In the genomic region with DNA sequence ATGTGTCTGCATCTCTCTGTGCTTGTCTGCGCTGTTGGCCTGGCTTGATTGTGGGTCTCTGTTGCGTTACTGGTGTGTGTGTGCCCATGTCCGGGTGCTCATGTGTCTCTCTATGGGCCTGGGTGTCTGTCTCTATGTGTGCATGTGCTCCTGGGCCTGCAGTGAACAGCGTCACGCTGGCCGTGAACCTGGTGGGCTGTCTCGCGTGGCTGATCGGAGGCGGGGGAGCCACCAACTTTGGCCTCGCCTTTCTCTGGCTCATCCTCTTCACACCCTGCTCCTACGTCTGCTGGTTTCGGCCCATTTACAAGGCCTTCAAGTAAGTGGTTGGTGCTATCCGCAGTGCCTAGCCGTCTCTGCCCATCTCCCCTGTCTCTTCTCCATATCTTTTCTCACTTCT, we compare ENCODE assay signal across 27 cellular contexts.
"Had no signal": no experiment of that assay in that cellular context is flagged by ENCODE, and none has a peak within 500 bp of the region (broad histone marks: within the 10 kb centered on the region; RNA-seq: fewer than 3 reads in every experiment).

No MANE protein-coding gene starts in this region.

- ATAC-seq: activated CD4-positive, alpha-beta T cell treated with anti-CD3 and anti-CD28 coated beads for 36 hours; activated naive CD4-positive, alpha-beta T cell treated with anti-CD3 and anti-CD28 coated beads, Interleukin-2, amount 50 U/mL, for 72 hours; activated T-cell treated with anti-CD3 and anti-CD28 coated beads, Interleukin-2, amount 50 U/mL, for 72 hours; effector memory CD8-positive, alpha-beta T cell; gastroesophageal sphincter; T-cell; T-helper 17 cell had no signal

- H3K27ac Mint-ChIP-seq: activated CD4-positive, alpha-beta memory T cell treated with anti-CD3 and anti-CD28 coated beads for 36 hours; activated CD4-positive, alpha-beta T cell treated with anti-CD3 and anti-CD28 coated beads for 36 hours; activated CD4-positive, alpha-beta T cell treated with anti-CD3 and anti-CD28 coated beads, Interleukin-2, amount 10 ng/mL, durations not matched to agents 24 days and 14 days; activated naive CD4-positive, alpha-beta T cell treated with anti-CD3 and anti-CD28 coated beads, Interleukin-2, amount 10 ng/mL, durations not matched to agents 7 days and 5 days; activated naive CD4-positive, alpha-beta T cell treated with anti-CD3 and anti-CD28 coated beads, Interleukin-2, amount 50 U/mL, for 72 hours; activated naive CD8-positive, alpha-beta T cell treated with anti-CD3 and anti-CD28 coated beads, Interleukin-2, amount 10 ng/mL, durations not matched to agents 7 days and 5 days; activated T-cell treated with anti-CD3 and anti-CD28 coated beads, Interleukin-2, amount 50 U/mL, for 24 hours; activated T-cell treated with anti-CD3 and anti-CD28 coated beads, Interleukin-2, amount 50 U/mL, for 72 hours; effector memory CD8-positive, alpha-beta T cell; T-cell; T-helper 17 cell; T-helper 2 cell treated with Interferon-gamma antibody and Interleukin-4, amounts not matched to agents 5 μg/mL and 100 μg/mL, for 36 hours had no signal

- DNase-seq: activated CD4-positive, alpha-beta memory T cell treated with anti-CD3 and anti-CD28 coated beads for 36 hours; activated CD4-positive, alpha-beta T cell treated with anti-CD3 and anti-CD28 coated beads for 36 hours; activated CD4-positive, alpha-beta T cell treated with anti-CD3 and anti-CD28 coated beads, Interleukin-2, amount 10 ng/mL, durations not matched to agents 24 days and 14 days; activated CD4-positive, CD25-positive, alpha-beta regulatory T cell; activated CD4-positive, CD25-positive, alpha-beta regulatory T cell treated with anti-CD3 and anti-CD28 coated beads, Interleukin-2, amount 50 U/mL, for 72 hours; activated CD8-positive, alpha-beta memory T cell treated with anti-CD3 and anti-CD28 coated beads, Interleukin-2, amount 50 U/mL, for 48 hours; activated gamma-delta T cell; activated naive CD4-positive, alpha-beta T cell; activated naive CD4-positive, alpha-beta T cell treated with anti-CD3 and anti-CD28 coated beads, Interleukin-2, amount 10 ng/mL, durations not matched to agents 7 days and 5 days; activated naive CD8-positive, alpha-beta T cell treated with anti-CD3 and anti-CD28 coated beads, Interleukin-2, amount 10 ng/mL, durations not matched to agents 7 days and 5 days; activated T-cell treated with anti-CD3 and anti-CD28 coated beads for 4 hours; activated T-cell treated with anti-CD3 and anti-CD28 coated beads, Interleukin-2, amount 50 U/mL, for 24 hours; activated T-cell treated with anti-CD3 and anti-CD28 coated beads, Interleukin-2, amount 50 U/mL, for 72 hours; brain microvascular endothelial cell; dermis blood vessel endothelial cell; effector CD4-positive, alpha-beta T cell; effector memory CD8-positive, alpha-beta T cell; esophagus squamous epithelium; foreskin melanocyte; SW 1271; T-cell; T-helper 17 cell; T1000 had no signal

- H3K9me3 Mint-ChIP-seq: activated CD4-positive, alpha-beta memory T cell treated with anti-CD3 and anti-CD28 coated beads for 36 hours; activated CD4-positive, alpha-beta T cell treated with anti-CD3 and anti-CD28 coated beads, Interleukin-2, amount 10 ng/mL, durations not matched to agents 24 days and 14 days; activated naive CD4-positive, alpha-beta T cell treated with anti-CD3 and anti-CD28 coated beads, Interleukin-2, amount 10 ng/mL, durations not matched to agents 7 days and 5 days; activated naive CD4-positive, alpha-beta T cell treated with anti-CD3 and anti-CD28 coated beads, Interleukin-2, amount 50 U/mL, for 72 hours; activated naive CD8-positive, alpha-beta T cell treated with anti-CD3 and anti-CD28 coated beads, Interleukin-2, amount 10 ng/mL, durations not matched to agents 7 days and 5 days; activated T-cell treated with anti-CD3 and anti-CD28 coated beads, Interleukin-2, amount 50 U/mL, for 24 hours; activated T-cell treated with anti-CD3 and anti-CD28 coated beads, Interleukin-2, amount 50 U/mL, for 72 hours; central memory CD8-positive, alpha-beta T cell; effector memory CD8-positive, alpha-beta T cell; T-cell; T-helper 2 cell treated with Interferon-gamma antibody and Interleukin-4, amounts not matched to agents 5 μg/mL and 100 μg/mL, for 36 hours had no signal

- H3K4me3 Mint-ChIP-seq: activated CD4-positive, alpha-beta memory T cell treated with anti-CD3 and anti-CD28 coated beads for 36 hours; activated CD4-positive, alpha-beta T cell treated with anti-CD3 and anti-CD28 coated beads for 36 hours; activated CD4-positive, alpha-beta T cell treated with anti-CD3 and anti-CD28 coated beads, Interleukin-2, amount 10 ng/mL, durations not matched to agents 24 days and 14 days; activated naive CD4-positive, alpha-beta T cell treated with anti-CD3 and anti-CD28 coated beads, Interleukin-2, amount 10 ng/mL, durations not matched to agents 7 days and 5 days; activated naive CD8-positive, alpha-beta T cell treated with anti-CD3 and anti-CD28 coated beads, Interleukin-2, amount 10 ng/mL, durations not matched to agents 7 days and 5 days; activated T-cell treated with anti-CD3 and anti-CD28 coated beads, Interleukin-2, amount 50 U/mL, for 24 hours; activated T-cell treated with anti-CD3 and anti-CD28 coated beads, Interleukin-2, amount 50 U/mL, for 72 hours; central memory CD8-positive, alpha-beta T cell; effector memory CD8-positive, alpha-beta T cell; T-cell; T-helper 17 cell; T-helper 2 cell treated with Interferon-gamma antibody and Interleukin-4, amounts not matched to agents 5 μg/mL and 100 μg/mL, for 36 hours had no signal

- H3K36me3 Mint-ChIP-seq: activated CD4-positive, alpha-beta memory T cell treated with anti-CD3 and anti-CD28 coated beads for 36 hours; activated naive CD4-positive, alpha-beta T cell treated with anti-CD3 and anti-CD28 coated beads, Interleukin-2, amount 10 ng/mL, durations not matched to agents 7 days and 5 days; activated naive CD4-positive, alpha-beta T cell treated with anti-CD3 and anti-CD28 coated beads, Interleukin-2, amount 50 U/mL, for 72 hours; activated naive CD8-positive, alpha-beta T cell treated with anti-CD3 and anti-CD28 coated beads, Interleukin-2, amount 10 ng/mL, durations not matched to agents 7 days and 5 days; T-cell had no signal

- H3K4me1 Mint-ChIP-seq: activated CD4-positive, alpha-beta T cell treated with anti-CD3 and anti-CD28 coated beads for 36 hours; activated CD4-positive, alpha-beta T cell treated with anti-CD3 and anti-CD28 coated beads, Interleukin-2, amount 10 ng/mL, durations not matched to agents 24 days and 14 days; activated naive CD4-positive, alpha-beta T cell treated with anti-CD3 and anti-CD28 coated beads, Interleukin-2, amount 10 ng/mL, durations not matched to agents 7 days and 5 days; activated naive CD8-positive, alpha-beta T cell treated with anti-CD3 and anti-CD28 coated beads, Interleukin-2, amount 10 ng/mL, durations not matched to agents 7 days and 5 days; central memory CD8-positive, alpha-beta T cell; T-cell had no signal

- H3K27me3 Mint-ChIP-seq: activated CD4-positive, alpha-beta memory T cell treated with anti-CD3 and anti-CD28 coated beads for 36 hours; activated CD4-positive, alpha-beta T cell treated with anti-CD3 and anti-CD28 coated beads for 36 hours; activated T-cell treated with anti-CD3 and anti-CD28 coated beads, Interleukin-2, amount 50 U/mL, for 24 hours; T-cell; T-helper 17 cell had no signal
